Comparison of ENCODE assay signal across 8 cellular contexts in the genomic region with DNA sequence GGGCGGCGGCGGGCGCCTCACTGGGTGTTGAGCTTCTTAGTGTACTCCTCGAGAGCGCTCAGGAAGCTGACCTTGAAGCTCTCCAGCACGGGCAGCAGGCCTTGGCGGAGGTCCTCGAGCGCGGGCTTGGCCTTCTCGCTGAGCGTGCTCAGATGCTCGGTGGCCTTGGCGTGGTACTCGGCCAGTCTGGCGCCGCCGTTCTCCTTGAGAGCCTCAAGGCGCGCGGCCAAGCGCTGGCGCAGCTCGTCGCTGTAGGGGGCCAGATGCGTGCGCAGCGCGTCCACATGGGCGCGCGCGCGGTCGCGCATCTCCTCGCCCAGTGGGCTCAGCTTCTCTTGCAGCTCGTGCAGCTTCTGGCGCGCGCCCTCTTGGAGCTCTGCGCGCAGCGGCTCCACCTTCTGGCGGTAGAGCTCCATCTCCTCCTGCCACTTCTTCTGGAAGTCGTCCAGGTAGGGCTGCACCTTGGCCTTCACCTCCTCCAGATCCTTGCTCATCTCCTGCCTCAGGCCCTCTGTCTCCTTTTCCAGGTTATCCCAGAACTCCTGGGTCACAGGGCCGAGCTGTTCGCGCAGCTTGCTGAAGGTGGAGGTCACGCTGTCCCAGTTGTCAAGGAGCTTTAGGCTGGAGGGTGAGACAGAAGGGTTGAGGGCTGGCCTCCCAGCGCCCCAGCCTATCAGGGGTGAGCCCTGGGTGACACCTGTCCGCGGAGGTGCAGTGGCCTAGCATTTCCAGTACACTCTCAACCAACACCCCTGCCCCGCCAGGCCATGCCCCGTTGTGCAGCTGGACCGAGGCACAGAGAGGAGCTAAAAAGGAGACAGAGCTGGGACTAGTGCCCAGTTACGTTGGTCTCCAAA. TPM values are rescaled to one million over a fixed set of nuclear protein-coding genes. Genes with fewer than 3 reads are reported as not detected.
A peak's percentile ranks its signal among the peaks of the same experiment; 100 is the strongest.
DNase-seq lines count a peak whose midpoint lies in the region; ATAC-seq and TF ChIP-seq lines count a peak whose summit lies in the region.

No MANE protein-coding gene starts in this region.

- H3K36me3 ChIP-seq in gastroesophageal sphincter (no peaks in the 10 kb centered on the region), neutrophil (no peaks in the 10 kb centered on the region), subcutaneous abdominal adipose tissue (ENCODE audit: control insufficient read depth in 5 of 5, insufficient read depth in 5 of 5, low read length in 5 of 5) (no peaks in the 10 kb centered on the region)

- TF ChIP-seq EP300 in gastroesophageal sphincter (IDR thresholded peaks at IDR 0.05): no peak

- DNase-seq in Daoy (ENCODE audit: low read depth) (peak; percentile 91), LNCaP clone FGC (ENCODE audit: low read depth) (peak; percentile 84)
- peak; percentile 14 to 80 (median 47) for DNase-seq in activated naive CD4-positive, alpha-beta T cell (lab: John Stamatoyannopoulos, UW)

- 67% methylated on average over 3 of the region's 58 CpGs; no CpG with 5 or more reads in 1 of the 2 donors for WGBS in gastroesophageal sphincter (ENCODE audit: low coverage in 1 of 2), 2 donors

- no peaks in the 10 kb centered on the region for H3K27me3 ChIP-seq in gastroesophageal sphincter
- peaks cover 19% of the 10 kb centered on the region for H3K27me3 ChIP-seq in neutrophil
- H3K27me3 ChIP-seq in subcutaneous abdominal adipose tissue (ENCODE audit: control insufficient read depth in 5 of 5, insufficient read depth in 4 of 5, low read length in 5 of 5): no peaks in the 10 kb centered on the region

- peak overlapping the region; percentile 27 for H3K4me3 ChIP-seq in LNCaP clone FGC (ENCODE audit: low read depth, low read length)
- peak overlapping the region; percentile 5 to 45 for H3K4me3 ChIP-seq in gastroesophageal sphincter
- H3K4me3 ChIP-seq in neutrophil (ENCODE audit: low read depth in 1 of 2, low read length in 1 of 2): peak overlapping the region; percentile 5 to 34
- peak overlapping the region in 4 of 5 donors; percentile 55 to 62 (median 58) for H3K4me3 ChIP-seq in subcutaneous abdominal adipose tissue (ENCODE audit: low read depth in 1 of 5, low read length in 5 of 5)

- ATAC-seq in GM21825 (IDR thresholded peaks at IDR 0.05; ENCODE audit: unreplicated experiment) (peak; percentile 85), gastroesophageal sphincter (peak; percentile 90)

- H3K9ac ChIP-seq in subcutaneous abdominal adipose tissue (ENCODE audit: low read length in 5 of 5): peak overlapping the region in 3 of 5 donors; percentile 26 to 53 (median 43)

- peak; percentile 88 for TF ChIP-seq CTCF in LNCaP clone FGC (IDR thresholded peaks at IDR 0.05; ENCODE audit: control insufficient read depth, extremely low read depth, insufficient read depth)
- peak in 3 of 4 experiments; percentile 65 to 82 (median 69) for TF ChIP-seq CTCF in gastroesophageal sphincter (IDR thresholded peaks at IDR 0.05)
- TF ChIP-seq CTCF in neutrophil (IDR thresholded peaks at IDR 0.05): no peak

- H3K9me3 ChIP-seq in gastroesophageal sphincter (no peaks in the 10 kb centered on the region), neutrophil (no peaks in the 10 kb centered on the region), subcutaneous abdominal adipose tissue (ENCODE audit: control insufficient read depth in 5 of 5, low read length in 5 of 5) (no peaks in the 10 kb centered on the region)

- TF ChIP-seq POLR2A in Raji (IDR thresholded peaks at IDR 0.05; ENCODE audit: insufficient read depth, low read depth, low read length): peak; percentile 76
- TF ChIP-seq POLR2A in gastroesophageal sphincter (IDR thresholded peaks at IDR 0.05): peak in 1 of 2 donors; percentile 18

- H3K4me1 ChIP-seq in gastroesophageal sphincter (peaks cover 0 to 38% (median 8%) of the 10 kb centered on the region in 3 donors), neutrophil (ENCODE audit: control insufficient read depth in 1 of 2, insufficient read depth in 1 of 2, low read depth in 1 of 2, low read length in 1 of 2) (peaks cover 15% of the 10 kb centered on the region in 2 experiments), subcutaneous abdominal adipose tissue (ENCODE audit: control insufficient read depth in 5 of 5, insufficient read depth in 5 of 5, low read length in 5 of 5) (peaks cover 2 to 25% (median 21%) of the 10 kb centered on the region in 5 donors)

- H3K27ac ChIP-seq in gastroesophageal sphincter (peak overlapping the region; percentile 49 to 89 (median 86)), neutrophil (no peak overlapping the region), subcutaneous abdominal adipose tissue (ENCODE audit: low read depth, low read length) (peak overlapping the region; percentile 37)

RNA-seq across cellular contexts. Expression of a gene that starts 1.4 kb away (rescaled TPM):
- total RNA-seq in Daoy (2014; rRNA removed; shearing (Covaris generic)): 0.11 TPM in 1 of 2 replicates, not detected in the other
- total RNA-seq in gastroesophageal sphincter: 1 to 10 TPM in 1 of 4 donors, not detected in 3; 1.3 TPM

RNA-seq across cellular contexts. Expression of a gene that starts 6.3 kb away (rescaled TPM):
- total RNA-seq in Daoy (2014; rRNA removed; shearing (Covaris generic)): not detected in 2 replicates
- 1 to 10 TPM in 1 of 4 donors, not detected in 3; 1.1 TPM for total RNA-seq in gastroesophageal sphincter

RNA-seq across cellular contexts. Expression of a gene that starts 12.9 kb away (rescaled TPM):
- not detected in 2 replicates for total RNA-seq in Daoy (2014; rRNA removed; shearing (Covaris generic))
- total RNA-seq in gastroesophageal sphincter: under 1 TPM in 1 of 4 donors, not detected in 3; 0.19 TPM

RNA-seq across cellular contexts. Expression of a gene that starts 44.3 kb away (rescaled TPM):
- total RNA-seq in Daoy (2014; rRNA removed; shearing (Covaris generic)): not detected in 2 replicates
- total RNA-seq in gastroesophageal sphincter: not detected

RNA-seq across cellular contexts. Expression of a gene that starts 48.2 kb away (rescaled TPM):
- 84.1 and 122 TPM in 2 replicates for total RNA-seq in Daoy (2014; rRNA removed; shearing (Covaris generic))
- total RNA-seq in gastroesophageal sphincter: 10 to 100 TPM; 18.1 to 45.9 (median 39.2) TPM
